Comparison of ENCODE assay signal across 8 cellular contexts in the genomic region with DNA sequence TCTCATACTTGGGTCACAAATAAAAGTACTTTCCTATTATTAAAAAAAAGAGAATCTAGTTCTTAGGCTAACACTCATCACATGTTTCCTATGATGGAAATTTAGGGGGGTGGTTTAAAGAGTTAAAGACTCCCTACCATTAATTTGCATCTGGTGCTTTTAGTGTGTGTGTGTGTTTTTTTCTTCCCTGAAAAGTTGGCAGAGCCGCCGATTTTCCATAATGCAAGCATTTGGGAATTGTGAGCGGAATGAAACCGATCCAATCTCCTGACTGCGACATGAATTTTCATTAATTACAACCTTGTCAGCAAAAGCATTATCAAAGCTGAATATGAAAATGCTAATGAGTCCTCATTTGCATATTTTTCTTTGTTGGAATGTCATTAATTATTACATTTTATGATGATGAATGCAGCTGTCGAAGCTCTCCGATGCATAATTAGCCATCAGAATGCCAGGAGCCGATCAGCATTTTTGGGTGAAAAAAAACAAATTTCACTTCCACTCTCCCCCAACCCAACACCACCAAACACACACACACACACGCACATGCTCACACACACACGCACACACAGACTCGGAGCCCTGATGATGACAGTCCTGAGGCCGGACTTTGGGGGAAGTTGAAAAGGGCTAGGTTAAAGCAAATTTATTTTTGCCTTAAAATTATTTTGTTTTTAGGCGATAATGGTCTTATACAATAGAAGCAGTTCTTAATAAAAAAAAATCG.
A peak's percentile ranks its signal among the peaks of the same experiment; 100 is the strongest.
DNase-seq lines count a peak whose midpoint lies in the region; ATAC-seq, FAIRE-seq and TF ChIP-seq lines count a peak whose summit lies in the region.

No MANE protein-coding gene starts in this region.

- dilution Hi-C loops in keratinocyte (cut with MboI; ENCODE audit: extremely low pct_ligation_motif_present, low sequenced_read_pairs), result no loop called here

- H3K9ac ChIP-seq in keratinocyte (ENCODE audit: control insufficient read depth, extremely low read depth, insufficient read depth, low read length), result peak overlapping the region; percentile 59

- H3K4me1 Mint-ChIP-seq in WTC11, result peaks cover 97% of the 10 kb centered on the region

- peaks cover 2% of the 10 kb centered on the region for H3K79me2 ChIP-seq in keratinocyte (ENCODE audit: control insufficient read depth, insufficient read depth, low read length)

- in situ Hi-C loops in brain microvascular endothelial cell (cut with HindIII; ENCODE audit: low pct_ligation_motif_present, low sequenced_read_pairs), result no loop called here

- peaks cover 18% of the 10 kb centered on the region for H3K4me1 ChIP-seq in keratinocyte (ENCODE audit: control insufficient read depth, extremely low read depth, insufficient read depth, low read length)

- FAIRE-seq in keratinocyte (lab: Jason Lieb, UNC), result peak; percentile 5

- H4K20me1 ChIP-seq in keratinocyte (ENCODE audit: control insufficient read depth, extremely low read depth, insufficient read depth, low read length), result no peaks in the 10 kb centered on the region

- no peak overlapping the region for H3K27ac ChIP-seq in brain microvascular endothelial cell
- peak overlapping the region; percentile 71 for H3K27ac ChIP-seq in keratinocyte (ENCODE audit: control insufficient read depth, insufficient read depth, low read length)
- H3K27ac ChIP-seq in temporal lobe (ENCODE audit: low read depth, low read length), result peak overlapping the region; percentile 95

- H3K27me3 ChIP-seq in brain microvascular endothelial cell (replicated peaks), result no peaks in the 10 kb centered on the region
- no peaks in the 10 kb centered on the region for H3K27me3 ChIP-seq in keratinocyte (ENCODE audit: control insufficient read depth, extremely low read depth, insufficient read depth, low read length)

- DNase-seq in LHCN-M2 (ENCODE audit: low read depth), result peak; percentile 42
- no peak for DNase-seq in brain microvascular endothelial cell
- DNase-seq in keratinocyte (ENCODE audit: low read depth, low spot score), result no peak
- no peak for DNase-seq in activated CD4-positive, alpha-beta T cell treated with anti-CD3 and anti-CD28 coated beads for 1 hour
- no peak for DNase-seq in WTC11 (ENCODE audit: low spot score)
- DNase-seq in NK-92 (lab: John Stamatoyannopoulos, UW; ENCODE audit: unreplicated experiment), result no peak

- no peaks in the 10 kb centered on the region for H3K36me3 Mint-ChIP-seq in WTC11

- H3K4me3 Mint-ChIP-seq in WTC11, result no peak overlapping the region; the same call in 1 of the 2 replicates

- no peak for TF ChIP-seq CTCF in brain microvascular endothelial cell (IDR thresholded peaks at IDR 0.05; ENCODE audit: low read depth, low read length, missing control alignments)
- TF ChIP-seq CTCF in keratinocyte (optimal IDR thresholded peaks at IDR 0.05 in 1 of 3, IDR thresholded peaks at IDR 0.05 in 1 of 3, conservative IDR thresholded peaks at IDR 0.05 in 1 of 3; ENCODE audit: extremely low read depth in 1 of 3, insufficient read depth in 2 of 3, low read length in 3 of 3), result no peak
- TF ChIP-seq CTCF in WTC11 (IDR thresholded peaks at IDR 0.05), result no peak

- CTCF ChIA-PET in WTC11 (lab: Charles Lee), result interaction anchor here (1.2 to 1.6 kb wide), 2 partner anchors 38 to 359 kb away, joined by 3 to 4 read pairs; no protein-coding TSS in a partner anchor

- no peaks in the 10 kb centered on the region for H3K9me3 Mint-ChIP-seq in WTC11

- ATAC-seq in WTC11 (no peak), GM19455 (IDR thresholded peaks at IDR 0.05; ENCODE audit: unreplicated experiment) (no peak)

- H3K4me2 ChIP-seq in keratinocyte (ENCODE audit: control insufficient read depth, extremely low read depth, insufficient read depth, low read depth, low read length), result peak overlapping the region; percentile 99

- H3K9me1 ChIP-seq in keratinocyte (ENCODE audit: control insufficient read depth, extremely low read depth, insufficient read depth, low read length), result no peaks in the 10 kb centered on the region

- H3K9me3 ChIP-seq in keratinocyte (ENCODE audit: control insufficient read depth, low read depth, low read length), result no peaks in the 10 kb centered on the region

- H3K27me3 Mint-ChIP-seq in WTC11 (ENCODE audit: low read depth), result no peaks in the 10 kb centered on the region

- H3K4me3 ChIP-seq in brain microvascular endothelial cell (ENCODE audit: low read depth, low read length), result peak overlapping the region; percentile 2
- H3K4me3 ChIP-seq in keratinocyte (ENCODE audit: control insufficient read depth in 2 of 3, extremely low read depth in 1 of 3, insufficient read depth in 2 of 3, low read depth in 1 of 3, low read length in 3 of 3), result peak overlapping the region; percentile 20 to 63 (median 63)

- H2AFZ ChIP-seq in keratinocyte (ENCODE audit: control insufficient read depth, low read length), result peak overlapping the region; percentile 75

- POLR2A ChIA-PET in WTC11 (lab: Charles Lee), result no interaction called here

- no peak overlapping the region for H3K27ac Mint-ChIP-seq in WTC11

- H3K36me3 ChIP-seq in brain microvascular endothelial cell (replicated peaks) (no peaks in the 10 kb centered on the region), keratinocyte (ENCODE audit: control insufficient read depth in 2 of 2, extremely low read depth in 1 of 2, insufficient read depth in 2 of 2, low read length in 2 of 2) (no peaks in the 10 kb centered on the region)

TF ChIP-seq in WTC11, 78 proteins besides CTCF, POLR2A, EP300 and RAD21:
- TF ChIP-seq TEAD4 (CRISPR knock-in tag; IDR thresholded peaks at IDR 0.05), result no peak
- TF ChIP-seq, protein P1, sequence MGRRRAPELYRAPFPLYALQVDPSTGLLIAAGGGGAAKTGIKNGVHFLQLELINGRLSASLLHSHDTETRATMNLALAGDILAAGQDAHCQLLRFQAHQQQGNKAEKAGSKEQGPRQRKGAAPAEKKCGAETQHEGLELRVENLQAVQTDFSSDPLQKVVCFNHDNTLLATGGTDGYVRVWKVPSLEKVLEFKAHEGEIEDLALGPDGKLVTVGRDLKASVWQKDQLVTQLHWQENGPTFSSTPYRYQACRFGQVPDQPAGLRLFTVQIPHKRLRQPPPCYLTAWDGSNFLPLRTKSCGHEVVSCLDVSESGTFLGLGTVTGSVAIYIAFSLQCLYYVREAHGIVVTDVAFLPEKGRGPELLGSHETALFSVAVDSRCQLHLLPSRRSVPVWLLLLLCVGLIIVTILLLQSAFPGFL (CRISPR knock-in tag; IDR thresholded peaks at IDR 0.05; ENCODE audit: borderline replicate concordance), result no peak
- TF ChIP-seq, protein P2, sequence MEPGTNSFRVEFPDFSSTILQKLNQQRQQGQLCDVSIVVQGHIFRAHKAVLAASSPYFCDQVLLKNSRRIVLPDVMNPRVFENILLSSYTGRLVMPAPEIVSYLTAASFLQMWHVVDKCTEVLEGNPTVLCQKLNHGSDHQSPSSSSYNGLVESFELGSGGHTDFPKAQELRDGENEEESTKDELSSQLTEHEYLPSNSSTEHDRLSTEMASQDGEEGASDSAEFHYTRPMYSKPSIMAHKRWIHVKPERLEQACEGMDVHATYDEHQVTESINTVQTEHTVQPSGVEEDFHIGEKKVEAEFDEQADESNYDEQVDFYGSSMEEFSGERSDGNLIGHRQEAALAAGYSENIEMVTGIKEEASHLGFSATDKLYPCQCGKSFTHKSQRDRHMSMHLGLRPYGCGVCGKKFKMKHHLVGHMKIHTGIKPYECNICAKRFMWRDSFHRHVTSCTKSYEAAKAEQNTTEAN (CRISPR knock-in tag; IDR thresholded peaks at IDR 0.05), result no peak
- TF ChIP-seq ETV6 (CRISPR knock-in tag; IDR thresholded peaks at IDR 0.05), result no peak
- no peak for TF ChIP-seq ATF1 (CRISPR knock-in tag; IDR thresholded peaks at IDR 0.05)
- no peak for TF ChIP-seq NFATC4 (CRISPR knock-in tag; IDR thresholded peaks at IDR 0.05)
- no peak for TF ChIP-seq PRRX2 (CRISPR knock-in tag; IDR thresholded peaks at IDR 0.05)
